Comparison of ENCODE assay signal across 29 cellular contexts in genomic region chr4:151039733-151040132, GRCh38.
"Had no signal": no experiment of that assay in that cellular context is flagged by ENCODE, and none has a peak within 500 bp of the region (broad histone marks: within the 10 kb centered on the region; RNA-seq: fewer than 3 reads in every experiment).

No MANE protein-coding gene starts in this region.

- H3K27me3 ChIP-seq: colonic mucosa, esophagus muscularis mucosa, foreskin keratinocyte, gastroesophageal sphincter, heart right ventricle, neutrophil, pancreas, right lobe of liver, tibial nerve, upper lobe of right lung, vagina had no signal

- H3K4me1 Mint-ChIP-seq: neural crest cell had no signal

- H3K4me3 ChIP-seq: colonic mucosa, esophagus muscularis mucosa, gastroesophageal sphincter, heart right ventricle, lung, mucosa of descending colon, pancreas, right lobe of liver, thoracic aorta, tibial nerve, upper lobe of right lung, vagina had no signal

- ATAC-seq: foreskin keratinocyte; gastroesophageal sphincter; heart right ventricle; mucosa of descending colon; natural killer cell treated with Interleukin-12 subunit alpha and Interleukin-12 subunit beta and Interleukin-15 and Interleukin-18, amount 100 ng/mL, for 72 hours; pancreas; right lobe of liver; stimulated activated naive B cell treated with anti-CD40 and anti-IgM and Interleukin-4, amounts not matched to agents 10 μg/mL and 1 μg/mL and 100 μg/mL, for 72 hours; upper lobe of right lung had no signal

- FAIRE-seq: keratinocyte, pancreas, small intestine had no signal

- H3K27ac Mint-ChIP-seq: dendritic cell treated with granulocyte-macrophage colony-stimulating factor and Interleukin-4, amounts not matched to agents 40 ng/mL and 50 ng/mL, for 4 days; endodermal cell; memory B cell; mesothelial cell of epicardium; natural killer cell treated with Interleukin-12 subunit alpha and Interleukin-12 subunit beta and Interleukin-15 and Interleukin-18, amount 100 ng/mL, for 72 hours; stimulated activated naive B cell treated with anti-CD40 and anti-IgM and Interleukin-4, amounts not matched to agents 10 μg/mL and 1 μg/mL and 100 μg/mL, for 72 hours; stimulated activated naive CD8-positive, alpha-beta T cell treated with anti-CD3 and anti-CD28 coated beads, Interleukin-15, Interleukin-2, amounts not matched to agents 100 ng/mL and 50 ng/mL, for 24 hours had no signal

- DNase-seq: colonic mucosa; effector CD8-positive, alpha-beta T cell; endodermal cell; foreskin keratinocyte; heart right ventricle; hippocampal formation; mucosa of descending colon; naive B cell; pancreas; right lobe of liver; small intestine; stimulated activated CD4-positive, alpha-beta T cell treated with anti-CD3 and anti-CD28 coated beads, Interleukin-15, amount 100 ng/mL, for 24 hours; stimulated activated CD4-positive, alpha-beta T cell treated with anti-CD3 and anti-CD28 coated beads, Interleukin-2, amount 100 ng/mL, for 48 hours; stimulated activated naive B cell treated with anti-CD40 and anti-IgM and Interleukin-4, amounts not matched to agents 10 μg/mL and 1 μg/mL and 100 μg/mL, for 72 hours; upper lobe of right lung had no signal

- H3K27me3 Mint-ChIP-seq: stimulated activated naive CD8-positive, alpha-beta T cell treated with anti-CD3 and anti-CD28 coated beads, Interleukin-15, Interleukin-2, amounts not matched to agents 100 ng/mL and 50 ng/mL, for 24 hours had no signal

- H3K36me3 Mint-ChIP-seq: memory B cell; mesothelial cell of epicardium; naive B cell; natural killer cell treated with Interleukin-12 subunit alpha and Interleukin-12 subunit beta and Interleukin-15 and Interleukin-18, amount 100 ng/mL, for 72 hours; stimulated activated naive B cell treated with anti-CD40 and anti-IgM and Interleukin-4, amounts not matched to agents 10 μg/mL and 1 μg/mL and 100 μg/mL, for 72 hours had no signal

- H3K36me3 ChIP-seq: colonic mucosa, esophagus muscularis mucosa, gastroesophageal sphincter, heart right ventricle, neutrophil, pancreas, right lobe of liver, thoracic aorta, tibial nerve, upper lobe of right lung, vagina had no signal

- H3K9me3 Mint-ChIP-seq: dendritic cell treated with granulocyte-macrophage colony-stimulating factor and Interleukin-4, amounts not matched to agents 40 ng/mL and 50 ng/mL, for 4 days; endodermal cell; memory B cell; mesothelial cell of epicardium; natural killer cell treated with Interleukin-12 subunit alpha and Interleukin-12 subunit beta and Interleukin-15 and Interleukin-18, amount 100 ng/mL, for 72 hours; neural crest cell; stimulated activated naive CD8-positive, alpha-beta T cell treated with anti-CD3 and anti-CD28 coated beads, Interleukin-15, Interleukin-2, amounts not matched to agents 100 ng/mL and 50 ng/mL, for 24 hours had no signal

- H3K4me3 Mint-ChIP-seq: dendritic cell treated with granulocyte-macrophage colony-stimulating factor and Interleukin-4, amounts not matched to agents 40 ng/mL and 50 ng/mL, for 4 days; endodermal cell; memory B cell; mesothelial cell of epicardium; naive B cell; natural killer cell treated with Interleukin-12 subunit alpha and Interleukin-12 subunit beta and Interleukin-15 and Interleukin-18, amount 100 ng/mL, for 72 hours; neural crest cell; stimulated activated naive B cell treated with anti-CD40 and anti-IgM and Interleukin-4, amounts not matched to agents 10 μg/mL and 1 μg/mL and 100 μg/mL, for 72 hours; stimulated activated naive CD8-positive, alpha-beta T cell treated with anti-CD3 and anti-CD28 coated beads, Interleukin-15, Interleukin-2, amounts not matched to agents 100 ng/mL and 50 ng/mL, for 24 hours had no signal
